In genomic region chr11:67806183-67806582, GRCh38 we compare ENCODE assay signal across 8 cellular contexts.
A peak's percentile ranks its signal among the peaks of the same experiment; 100 is the strongest.
DNase-seq lines count a peak whose midpoint lies in the region; ATAC-seq and TF ChIP-seq lines count a peak whose summit lies in the region.
"Not testable (repeated sequence)": the region's sequence is repeated elsewhere in the genome, so short reads cannot be mapped to it uniquely, and the experiment has no call there.

No MANE protein-coding gene starts in this region.

- H3K27ac ChIP-seq in BLaER1 treated with 17β-estradiol and CSF1 and Interleukin-3, amounts not matched to agents 10 nM and 100 nM: peak overlapping the region in 8 of 11 experiments; percentile 4 to 87 (median 76); a peak in 9 of 22 replicates
- H3K27ac ChIP-seq in iPS-20b (ENCODE audit: low read length): not testable (repeated sequence)

- not testable (repeated sequence) for H3K27ac Mint-ChIP-seq in activated T-helper 17 cell treated with anti-CD3 and anti-CD28 coated beads, Interleukin-2, amount 50 U/mL, for 72 hours
- H3K27ac Mint-ChIP-seq in effector memory CD8-positive, alpha-beta T cell: peak overlapping the region in 1 of 2 donors; percentile 94
- peak overlapping the region; percentile 41 for H3K27ac Mint-ChIP-seq in nephron progenitor cell
- peak overlapping the region in 1 of 2 donors; percentile 42 for H3K27ac Mint-ChIP-seq in stimulated activated naive CD8-positive, alpha-beta T cell treated with anti-CD3 and anti-CD28 coated beads, Interleukin-15, amount 100 ng/mL, for 72 hours

- not testable (repeated sequence) for H3K27me3 ChIP-seq in BLaER1 treated with 17β-estradiol and CSF1 and Interleukin-3, amounts not matched to agents 10 nM and 100 nM; iPS-20b (ENCODE audit: insufficient read depth, low read length)

- H3K9ac ChIP-seq in BLaER1 treated with 17β-estradiol and CSF1 and Interleukin-3, amounts not matched to agents 10 nM and 100 nM: peak overlapping the region; percentile 64 to 86 (median 76); a peak in 21 of 22 replicates
- H3K9ac ChIP-seq in iPS-20b (ENCODE audit: low read depth, low read length): peak overlapping the region; percentile 64; the same call in 1 of the 2 replicates

- H3K9me3 Mint-ChIP-seq in activated T-helper 17 cell treated with anti-CD3 and anti-CD28 coated beads, Interleukin-2, amount 50 U/mL, for 72 hours; effector memory CD8-positive, alpha-beta T cell; nephron progenitor cell; stimulated activated naive CD8-positive, alpha-beta T cell treated with anti-CD3 and anti-CD28 coated beads, Interleukin-15, amount 100 ng/mL, for 72 hours: not testable (repeated sequence)

- not testable (repeated sequence) for ATAC-seq in activated T-helper 17 cell treated with anti-CD3 and anti-CD28 coated beads, Interleukin-2, amount 50 U/mL, for 72 hours (replicated peaks); effector memory CD8-positive, alpha-beta T cell (replicated peaks); stimulated activated naive CD8-positive, alpha-beta T cell treated with anti-CD3 and anti-CD28 coated beads, Interleukin-15, amount 100 ng/mL, for 72 hours

- H3K27me3 Mint-ChIP-seq in activated T-helper 17 cell treated with anti-CD3 and anti-CD28 coated beads, Interleukin-2, amount 50 U/mL, for 72 hours; effector memory CD8-positive, alpha-beta T cell; stimulated activated naive CD8-positive, alpha-beta T cell treated with anti-CD3 and anti-CD28 coated beads, Interleukin-15, amount 100 ng/mL, for 72 hours: not testable (repeated sequence)
- H3K27me3 Mint-ChIP-seq in nephron progenitor cell (ENCODE audit: low read depth, poor library complexity): peaks cover 33% of the 10 kb centered on the region

- H3K36me3 ChIP-seq in BLaER1 treated with 17β-estradiol and CSF1 and Interleukin-3, amounts not matched to agents 10 nM and 100 nM; iPS-20b (ENCODE audit: insufficient read depth, low read depth, low read length): not testable (repeated sequence)

- not testable (repeated sequence) for H3K36me3 Mint-ChIP-seq in activated T-helper 17 cell treated with anti-CD3 and anti-CD28 coated beads, Interleukin-2, amount 50 U/mL, for 72 hours (ENCODE audit: low read depth); effector memory CD8-positive, alpha-beta T cell (ENCODE audit: insufficient read depth); nephron progenitor cell (ENCODE audit: low read depth)

- peak overlapping the region; percentile 75 to 88 (median 80) for H3K4me2 ChIP-seq in BLaER1 treated with 17β-estradiol and CSF1 and Interleukin-3, amounts not matched to agents 10 nM and 100 nM

- not testable (repeated sequence) for H3K4me1 Mint-ChIP-seq in activated T-helper 17 cell treated with anti-CD3 and anti-CD28 coated beads, Interleukin-2, amount 50 U/mL, for 72 hours; effector memory CD8-positive, alpha-beta T cell (ENCODE audit: low read depth in 2 of 2)
- peaks cover 36% of the 10 kb centered on the region for H3K4me1 Mint-ChIP-seq in nephron progenitor cell
- H3K4me1 Mint-ChIP-seq in stimulated activated naive CD8-positive, alpha-beta T cell treated with anti-CD3 and anti-CD28 coated beads, Interleukin-15, amount 100 ng/mL, for 72 hours: peaks cover 34% of the 10 kb centered on the region

- not testable (repeated sequence) for H3K9me3 ChIP-seq in BLaER1 treated with 17β-estradiol and CSF1 and Interleukin-3, amounts not matched to agents 10 nM and 100 nM (replicated peaks in 1 of 11); iPS-20b (ENCODE audit: insufficient read depth, low read depth, low read length)

- H3K4me3 Mint-ChIP-seq in activated T-helper 17 cell treated with anti-CD3 and anti-CD28 coated beads, Interleukin-2, amount 50 U/mL, for 72 hours: peak overlapping the region; percentile 82
- peak overlapping the region; percentile 86 to 87 for H3K4me3 Mint-ChIP-seq in effector memory CD8-positive, alpha-beta T cell
- H3K4me3 Mint-ChIP-seq in nephron progenitor cell: peak overlapping the region; percentile 89
- H3K4me3 Mint-ChIP-seq in stimulated activated naive CD8-positive, alpha-beta T cell treated with anti-CD3 and anti-CD28 coated beads, Interleukin-15, amount 100 ng/mL, for 72 hours: peak overlapping the region; percentile 92 to 93

- peak overlapping the region; percentile 54 to 73 (median 64) for H3K4me3 ChIP-seq in BLaER1 treated with 17β-estradiol and CSF1 and Interleukin-3, amounts not matched to agents 10 nM and 100 nM
- peak overlapping the region; percentile 72 for H3K4me3 ChIP-seq in iPS-20b (ENCODE audit: low read length)

- peaks cover 5 to 41% (median 35%) of the 10 kb centered on the region in 10 experiments; a peak in 19 of 20 replicates for H3K4me1 ChIP-seq in BLaER1 treated with 17β-estradiol and CSF1 and Interleukin-3, amounts not matched to agents 10 nM and 100 nM
- not testable (repeated sequence) for H3K4me1 ChIP-seq in iPS-20b (ENCODE audit: insufficient read depth, low read length)

- peak; percentile 16 for DNase-seq in HT-29 (ENCODE audit: low spot score)
- peak; percentile 23 for DNase-seq in OCI-M1 (lab: John Stamatoyannopoulos, UW)
- DNase-seq in effector memory CD8-positive, alpha-beta T cell; stimulated activated naive CD8-positive, alpha-beta T cell treated with anti-CD3 and anti-CD28 coated beads, Interleukin-15, amount 100 ng/mL, for 72 hours: not testable (repeated sequence)
- DNase-seq in nephron progenitor cell: peak; percentile 85

- H4K20me1 ChIP-seq in BLaER1 treated with 17β-estradiol and CSF1 and Interleukin-3, amounts not matched to agents 10 nM and 100 nM: not testable (repeated sequence)

- TF ChIP-seq CTCF in nephron progenitor cell (IDR thresholded peaks at IDR 0.05): not testable (repeated sequence)
